Comparison of ENCODE assay signal across 1 cellular context in the genomic region with DNA sequence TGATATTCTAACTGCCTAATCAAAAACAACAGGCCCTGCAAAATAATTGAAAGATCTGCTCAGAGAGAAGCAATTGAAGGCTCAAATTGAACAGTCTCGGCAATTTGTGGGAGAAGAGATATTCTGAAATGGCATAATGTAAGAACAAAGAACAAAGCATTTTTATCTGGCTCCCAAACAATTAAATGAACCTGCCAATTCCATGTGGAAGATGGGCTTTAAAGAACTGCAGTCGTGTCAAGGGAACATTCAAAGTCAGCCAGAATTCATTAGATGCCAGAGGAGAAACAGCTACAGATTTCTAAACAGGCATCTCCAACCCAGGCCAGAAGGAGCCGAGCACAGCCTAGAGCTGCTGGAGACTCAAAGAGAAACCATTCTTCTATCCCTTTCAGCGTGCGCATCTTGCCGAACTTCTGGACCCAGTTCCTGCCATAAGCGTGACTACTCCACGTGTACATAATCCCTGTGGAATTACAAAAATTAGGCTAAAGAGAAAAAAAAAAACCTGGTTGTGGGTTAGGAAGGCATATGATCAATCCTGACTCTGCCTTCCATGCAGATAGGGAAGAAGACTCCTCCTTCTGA.
TF ChIP-seq lines count a peak whose summit lies in the region.

No MANE protein-coding gene starts in this region.

TF ChIP-seq in SK-N-SH treated with all-trans-retinoic acid at 6 μM for 48 hours, 23 proteins besides CTCF, POLR2A, EP300 and RAD21 (continued from another document):
- TF ChIP-seq TSHZ2 (CRISPR knock-in tag; IDR thresholded peaks at IDR 0.05) (peak; percentile 64; the same call in 1 of the 2 replicates), CSDC2 (CRISPR knock-in tag; IDR thresholded peaks at IDR 0.05) (no peak)
